Comparison of ENCODE assay signal across 28 cellular contexts in genomic region chr2:73134471-73134870, GRCh38. TPM values are rescaled to one million over a fixed set of nuclear protein-coding genes. Genes with fewer than 3 reads are reported as not detected.
DNase-seq lines count a peak whose midpoint lies in the region; ATAC-seq and TF ChIP-seq lines count a peak whose summit lies in the region.
"Had no signal": no experiment of that assay in that cellular context is flagged by ENCODE, and none has a peak within 500 bp of the region (broad histone marks: within the 10 kb centered on the region; RNA-seq: fewer than 3 reads in every experiment).

No MANE protein-coding gene starts in this region.

- no peak for ATAC-seq in HG03565 (IDR thresholded peaks at IDR 0.05; ENCODE audit: unreplicated experiment)
- no peak for ATAC-seq in GM18505 (IDR thresholded peaks at IDR 0.05; ENCODE audit: unreplicated experiment)
- ATAC-seq: activated T-cell treated with anti-CD3 and anti-CD28 coated beads, Interleukin-2, amount 50 U/mL, for 72 hours; effector memory CD8-positive, alpha-beta T cell had no signal

- DNase-seq in A673 (ENCODE audit: low spot score) (peak; percentile 26), GM03348 (ENCODE audit: low spot score) (peak; percentile 64), RKO (ENCODE audit: low spot score) (peak; percentile 51), kidney tubule cell (ENCODE audit: low spot score) (peak; percentile 64), NCI-H1930 (lab: John Stamatoyannopoulos, UW) (no peak), NCI-H146 treated with DMSO at 0.1 percent for 48 hours (lab: John Stamatoyannopoulos, UW; ENCODE audit: unreplicated experiment) (no peak)
- DNase-seq: activated CD4-positive, alpha-beta T cell treated with anti-CD3 and anti-CD28 coated beads, Interleukin-2, amount 50 U/mL, for 4 hours; activated T-cell treated with anti-CD3 and anti-CD28 coated beads, Interleukin-2, amount 50 U/mL, for 72 hours; caudate nucleus; effector memory CD8-positive, alpha-beta T cell; erythroblast; islet precursor cell; midbrain; MV-4-11; naive B cell; NCI-H146; NCI-H510A; right lobe of liver; stimulated activated CD4-positive, alpha-beta T cell treated with anti-CD3 and anti-CD28 coated beads, Interleukin-4, amount 100 ng/mL, for 1 hour; stomach; uterus had no signal

- intact Hi-C loops in A673 (cut with micrococcal nuclease; ENCODE audit: unreplicated experiment): no loop called here

- H3K4me1 ChIP-seq in A673 (ENCODE audit: insufficient read depth, low read length, poor library complexity, severe bottlenecking): no peaks in the 10 kb centered on the region
- H3K4me1 ChIP-seq: A549, BLaER1, right lobe of liver, SJSA1, stomach, uterus had no signal

- H3K4me3 ChIP-seq in A673 (ENCODE audit: low read depth, low read length, poor library complexity, severe bottlenecking): no peak overlapping the region
- H3K4me3 ChIP-seq: A549, BLaER1, right lobe of liver, SJSA1, stomach, uterus had no signal

- no peaks in the 10 kb centered on the region for H3K9me3 ChIP-seq in A673 (ENCODE audit: low read depth, low read length, poor library complexity, severe bottlenecking)
- H3K9me3 ChIP-seq: A549, BLaER1, right lobe of liver, SJSA1, stomach, uterus had no signal

- TF ChIP-seq CTCF in A673 (conservative IDR thresholded peaks at IDR 0.05; ENCODE audit: low read depth, low read length): no peak

- BruUV-seq in A673 (replicated peaks; lab: Mats Ljungman, UMichigan): no TSS peak

- no peak overlapping the region for H3K27ac ChIP-seq in A673 (ENCODE audit: low read depth, low read length, poor library complexity, severe bottlenecking)
- H3K27ac ChIP-seq: A549, BLaER1, HL-60, right lobe of liver, RWPE1, SJSA1, stomach, uterus had no signal

- POLR2A ChIA-PET in A673 (lab: Charles Lee; ENCODE audit: low non-redundant PET): no interaction called here

- CTCF ChIA-PET in A673 (lab: Charles Lee): no interaction called here

- no peaks in the 10 kb centered on the region for H3K36me3 ChIP-seq in A673 (ENCODE audit: insufficient read depth, low read length, poor library complexity, severe bottlenecking)
- H3K36me3 ChIP-seq: BLaER1, right lobe of liver, SJSA1, stomach, uterus had no signal

- TF ChIP-seq POLR2A in GM18505 (IDR thresholded peaks at IDR 0.05; ENCODE audit: borderline replicate concordance, extremely low read depth, insufficient read depth, insufficient read length): no peak

- H3K27me3 ChIP-seq in A673 (replicated peaks; ENCODE audit: insufficient read depth, low read depth, low read length, poor library complexity): no peaks in the 10 kb centered on the region
- H3K27me3 ChIP-seq: BLaER1, right lobe of liver, uterus had no signal

RNA-seq across cellular contexts. Expression of gene RAB11FIP5, which starts 21.7 kb away (rescaled TPM):
- 12.9 and 13.7 TPM in 2 replicates for total RNA-seq in A673 (2021)

Comparison
In these comparisons a context has a peak if more than half of its experiments do, and no peak if none do; other contexts are left out.
1. DNase-seq: peak in A673 (single experiment), GM03348 (single experiment), RKO (single experiment) and kidney tubule cell (single experiment); none in NCI-H1930 (0 of 2) and NCI-H146 treated with DMSO at 0.1 percent for 48 hours (single experiment).